ENCODE assay signal across 20 cellular contexts in the genomic region with DNA sequence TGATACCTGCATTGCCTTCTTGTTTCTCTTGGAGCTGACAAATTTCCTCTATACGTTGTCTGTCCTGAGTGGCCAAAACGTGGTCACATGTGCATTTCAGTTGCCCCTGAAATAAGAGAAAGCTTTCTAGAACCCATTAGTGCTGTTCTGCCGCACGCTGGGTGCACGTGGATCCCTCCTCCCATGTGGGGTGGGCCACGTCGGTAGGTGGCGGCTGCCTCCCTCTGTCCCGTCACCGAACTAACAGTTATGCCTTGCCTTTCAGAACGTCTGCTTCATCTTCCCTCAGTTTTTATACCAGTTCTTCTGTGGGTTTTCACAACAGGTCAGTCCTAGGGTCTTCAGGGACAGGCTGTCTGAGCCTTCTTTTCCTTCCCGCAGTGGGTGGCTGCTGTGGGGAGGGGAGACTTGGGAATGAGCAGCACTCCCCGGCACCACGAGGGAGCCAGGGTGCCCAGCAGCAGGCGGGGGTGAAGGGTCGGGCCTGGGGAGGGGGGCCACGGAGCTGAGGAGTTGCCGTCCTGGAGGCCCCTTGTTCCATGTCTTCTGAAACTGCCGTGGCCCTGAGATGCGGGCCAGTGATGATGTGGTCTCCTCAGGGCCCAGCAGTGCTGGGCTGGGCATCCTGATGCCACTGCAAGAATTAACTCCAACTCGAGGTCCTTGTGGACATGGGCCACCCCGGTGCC.
DNase-seq lines count a peak whose midpoint lies in the region; ATAC-seq and TF ChIP-seq lines count a peak whose summit lies in the region.
"Had no signal": no experiment of that assay in that cellular context is flagged by ENCODE, and none has a peak within 500 bp of the region (broad histone marks: within the 10 kb centered on the region; RNA-seq: fewer than 3 reads in every experiment).

No MANE protein-coding gene starts in this region.

- H3K4me3 Mint-ChIP-seq in Calu3 (ENCODE audit: low read depth, unreplicated experiment), result no peak overlapping the region
- H3K4me3 Mint-ChIP-seq: activated naive CD4-positive, alpha-beta T cell treated with anti-CD3 and anti-CD28 coated beads, Interleukin-2, amount 10 ng/mL, durations not matched to agents 7 days and 5 days; activated T-cell treated with anti-CD3 and anti-CD28 coated beads, Interleukin-2, amount 50 U/mL, for 72 hours; T-helper 1 cell treated with Interleukin-12 subunit alpha and Interleukin-12 subunit beta and Interleukin-4 antibody, amounts not matched to agents 30 μg/mL and 1 μg/mL, for 36 hours had no signal

- ATAC-seq in Right ventricle myocardium inferior (peak; percentile 8), esophagus mucosa (peak; percentile 20), omental fat pad (ENCODE audit: low FRiP score) (peak; percentile 44), GM19452 (IDR thresholded peaks at IDR 0.05; ENCODE audit: unreplicated experiment) (no peak), HG03159 (IDR thresholded peaks at IDR 0.05; ENCODE audit: unreplicated experiment) (no peak)
- ATAC-seq: activated T-cell treated with anti-CD3 and anti-CD28 coated beads, Interleukin-2, amount 50 U/mL, for 72 hours; stimulated activated naive CD8-positive, alpha-beta T cell treated with anti-CD3 and anti-CD28 coated beads, Interleukin-15, Interleukin-2, amounts not matched to agents 100 U/mL and 50 U/mL, for 24 hours had no signal

- no peak for TF ChIP-seq CTCF in omental fat pad (IDR thresholded peaks at IDR 0.05)
- TF ChIP-seq CTCF in Calu3 (IDR thresholded peaks at IDR 0.05; ENCODE audit: unreplicated experiment), result no peak

- DNase-seq in Right ventricle myocardium inferior (ENCODE audit: missing footprints) (no peak), cardiac septum (ENCODE audit: low spot score) (no peak), omental fat pad (ENCODE audit: low spot score) (no peak), Calu3 (no peak), DMS79 (lab: John Stamatoyannopoulos, UW) (no peak)
- DNase-seq: 8988T; activated CD4-positive, alpha-beta T cell treated with anti-CD3 and anti-CD28 coated beads for 4 hours; activated naive CD4-positive, alpha-beta T cell treated with anti-CD3 and anti-CD28 coated beads, Interleukin-2, amount 10 ng/mL, durations not matched to agents 7 days and 5 days; activated T-cell treated with anti-CD3 and anti-CD28 coated beads, Interleukin-2, amount 50 U/mL, for 72 hours; AML-193; H7; right lobe of liver; stimulated activated CD4-positive, alpha-beta T cell treated with anti-CD3 and anti-CD28 coated beads, Interleukin-15, amount 100 ng/mL, for 24 hours; stimulated activated naive CD8-positive, alpha-beta T cell treated with anti-CD3 and anti-CD28 coated beads, Interleukin-15, Interleukin-2, amounts not matched to agents 100 U/mL and 50 U/mL, for 24 hours; tibial artery had no signal

- CTCF ChIA-PET in Calu3 (lab: Charles Lee), result no interaction called here

- H3K9me3 Mint-ChIP-seq in Calu3 (ENCODE audit: low read depth, unreplicated experiment), result no peaks in the 10 kb centered on the region
- H3K9me3 Mint-ChIP-seq: activated naive CD4-positive, alpha-beta T cell treated with anti-CD3 and anti-CD28 coated beads, Interleukin-2, amount 10 ng/mL, durations not matched to agents 7 days and 5 days; activated T-cell treated with anti-CD3 and anti-CD28 coated beads, Interleukin-2, amount 50 U/mL, for 72 hours; memory B cell; T-helper 1 cell treated with Interleukin-12 subunit alpha and Interleukin-12 subunit beta and Interleukin-4 antibody, amounts not matched to agents 30 μg/mL and 1 μg/mL, for 36 hours had no signal

- intact Hi-C loops in Right ventricle myocardium inferior (cut with DNase I), result no loop called here
- intact Hi-C loops in cardiac septum (cut with DNase I), result no loop called here
- intact Hi-C loops in Calu3 (cut with micrococcal nuclease; ENCODE audit: unreplicated experiment), result no loop called here

- no TSS peak for BruUV-seq in Calu3 (replicated peaks; lab: Mats Ljungman, UMichigan)

- H3K27ac Mint-ChIP-seq in Calu3 (ENCODE audit: unreplicated experiment), result no peak overlapping the region
- H3K27ac Mint-ChIP-seq: activated naive CD4-positive, alpha-beta T cell treated with anti-CD3 and anti-CD28 coated beads, Interleukin-2, amount 10 ng/mL, durations not matched to agents 7 days and 5 days; activated T-cell treated with anti-CD3 and anti-CD28 coated beads, Interleukin-2, amount 50 U/mL, for 72 hours; memory B cell; T-helper 1 cell treated with Interleukin-12 subunit alpha and Interleukin-12 subunit beta and Interleukin-4 antibody, amounts not matched to agents 30 μg/mL and 1 μg/mL, for 36 hours had no signal

- H3K4me1 Mint-ChIP-seq in Calu3 (ENCODE audit: low read depth, unreplicated experiment), result no peaks in the 10 kb centered on the region
- H3K4me1 Mint-ChIP-seq: activated naive CD4-positive, alpha-beta T cell treated with anti-CD3 and anti-CD28 coated beads, Interleukin-2, amount 10 ng/mL, durations not matched to agents 7 days and 5 days had no signal

- no peaks in the 10 kb centered on the region for H3K36me3 Mint-ChIP-seq in Calu3 (ENCODE audit: insufficient read depth, unreplicated experiment)

- H3K27me3 Mint-ChIP-seq in Calu3 (ENCODE audit: unreplicated experiment), result no peaks in the 10 kb centered on the region
- H3K27me3 Mint-ChIP-seq: activated naive CD4-positive, alpha-beta T cell treated with anti-CD3 and anti-CD28 coated beads, Interleukin-2, amount 10 ng/mL, durations not matched to agents 7 days and 5 days; memory B cell had no signal

Comparison
In these comparisons a context has a peak if more than half of its experiments do, and no peak if none do; other contexts are left out.
1. ATAC-seq: peak in Right ventricle myocardium inferior (single experiment), esophagus mucosa (single experiment) and omental fat pad (single experiment); none in GM19452 (single experiment) and HG03159 (single experiment).